18 cellular contexts compared by ENCODE assay signal in genomic region chr11:108218455-108218854, GRCh38. TPM values are rescaled to one million over a fixed set of nuclear protein-coding genes. Genes with fewer than 3 reads are reported as not detected.
DNase-seq lines count a peak whose midpoint lies in the region; ATAC-seq, FAIRE-seq and TF ChIP-seq lines count a peak whose summit lies in the region.
"Had no signal": no experiment of that assay in that cellular context is flagged by ENCODE, and none has a peak within 500 bp of the region (broad histone marks: within the 10 kb centered on the region; RNA-seq: fewer than 3 reads in every experiment).

No MANE protein-coding gene starts in this region.

- peaks cover 80% of the 10 kb centered on the region for H3K79me2 ChIP-seq in osteoblast (ENCODE audit: insufficient read depth, low read length)

- H3K4me3 Mint-ChIP-seq in activated T-cell treated with anti-CD3 and anti-CD28 coated beads, Interleukin-2, amount 50 U/mL, for 72 hours = peak overlapping the region in 1 of 2 donors; percentile 7
- H3K4me3 Mint-ChIP-seq in T-helper 17 cell = peak overlapping the region; percentile 19
- H3K4me3 Mint-ChIP-seq: mesothelial cell of epicardium had no signal

- no peak for DNase-seq in activated T-cell treated with anti-CD3 and anti-CD28 coated beads, Interleukin-2, amount 50 U/mL, for 72 hours
- DNase-seq in activated T-cell treated with anti-CD3 and anti-CD28 coated beads, Interleukin-2, amount 50 U/mL, for 1 hour = no peak
- DNase-seq in T-helper 17 cell (no peak), bronchial epithelial cell (ENCODE audit: low read depth) (peak; percentile 20), osteoblast (ENCODE audit: insufficient read length, low spot score, missing footprints) (peak; percentile 64), vagina (ENCODE audit: extremely low spot score in 2 of 2) (no peak)
- DNase-seq: cortex of kidney; EL; islet precursor cell; NCI-H1436; NCI-H345; pancreas; SHP77 treated with DMSO at 0.1 percent for 48 hours; stimulated activated CD4-positive, alpha-beta T cell treated with anti-CD3 and anti-CD28 coated beads, Interleukin-4, amount 100 ng/mL, for 4 hours; transverse colon had no signal

- H2AFZ ChIP-seq in osteoblast (ENCODE audit: low read length) = no peak overlapping the region

- intact Hi-C loops in vagina (cut with DNase I) = no loop called here

- H3K9me3 ChIP-seq in T-helper 17 cell (ENCODE audit: control insufficient read depth, low read length, poor library complexity, severe bottlenecking) (no peaks in the 10 kb centered on the region), osteoblast (ENCODE audit: low read depth, low read length) (no peaks in the 10 kb centered on the region), vagina (no peaks in the 10 kb centered on the region)
- H3K9me3 ChIP-seq: pancreas, transverse colon had no signal

- no peaks in the 10 kb centered on the region for H3K9me3 Mint-ChIP-seq in activated T-cell treated with anti-CD3 and anti-CD28 coated beads, Interleukin-2, amount 50 U/mL, for 72 hours
- H3K9me3 Mint-ChIP-seq: mesothelial cell of epicardium had no signal

- peaks cover 72% of the 10 kb centered on the region for H3K4me1 Mint-ChIP-seq in activated T-cell treated with anti-CD3 and anti-CD28 coated beads, Interleukin-2, amount 50 U/mL, for 72 hours (ENCODE audit: low read depth)
- H3K4me1 Mint-ChIP-seq in T-helper 17 cell = peaks cover 64% of the 10 kb centered on the region

- H3K27ac ChIP-seq in osteoblast (ENCODE audit: low read depth, low read length) (no peak overlapping the region), vagina (no peak overlapping the region)
- H3K27ac ChIP-seq: pancreas, transverse colon had no signal

- no peak overlapping the region for H3K4me2 ChIP-seq in osteoblast (ENCODE audit: insufficient read depth, low read length)

- no peak for FAIRE-seq in bronchial epithelial cell (lab: Jason Lieb, UNC)
- FAIRE-seq: pancreas had no signal

- H3K27me3 Mint-ChIP-seq in activated T-cell treated with anti-CD3 and anti-CD28 coated beads, Interleukin-2, amount 50 U/mL, for 72 hours (ENCODE audit: low read depth) = no peaks in the 10 kb centered on the region
- no peaks in the 10 kb centered on the region for H3K27me3 Mint-ChIP-seq in T-helper 17 cell

- no peaks in the 10 kb centered on the region for H4K20me1 ChIP-seq in osteoblast (ENCODE audit: insufficient read depth, low read length)

- H3K4me1 ChIP-seq in osteoblast (ENCODE audit: insufficient read depth, low read length) (peaks cover 12% of the 10 kb centered on the region), vagina (peaks cover 30% of the 10 kb centered on the region)

- TF ChIP-seq CTCF in bronchial epithelial cell (IDR thresholded peaks at IDR 0.05; ENCODE audit: insufficient read depth, low read length, severe bottlenecking) = no peak
- no peak for TF ChIP-seq CTCF in osteoblast (IDR thresholded peaks at IDR 0.05; ENCODE audit: extremely low read depth, low read depth, low read length)
- no peak for TF ChIP-seq CTCF in vagina (IDR thresholded peaks at IDR 0.05)

- H3K27ac Mint-ChIP-seq in activated T-cell treated with anti-CD3 and anti-CD28 coated beads, Interleukin-2, amount 50 U/mL, for 72 hours = peak overlapping the region; percentile 23
- H3K27ac Mint-ChIP-seq in T-helper 17 cell = no peak overlapping the region
- H3K27ac Mint-ChIP-seq: mesothelial cell of epicardium had no signal

- ATAC-seq in activated T-cell treated with anti-CD3 and anti-CD28 coated beads, Interleukin-2, amount 50 U/mL, for 72 hours (replicated peaks in 1 of 2) = no peak
- ATAC-seq in T-helper 17 cell = no peak
- no peak for ATAC-seq in GM18867 (IDR thresholded peaks at IDR 0.05; ENCODE audit: unreplicated experiment)
- ATAC-seq in HG02981 (IDR thresholded peaks at IDR 0.05; ENCODE audit: unreplicated experiment) = no peak
- ATAC-seq: pancreas had no signal

- no peak for TF ChIP-seq POLR2A in vagina (IDR thresholded peaks at IDR 0.05)

- H3K4me3 ChIP-seq in bronchial epithelial cell (ENCODE audit: low read depth, low read length) (no peak overlapping the region), osteoblast (ENCODE audit: insufficient read depth, low read length) (no peak overlapping the region), vagina (no peak overlapping the region)
- H3K4me3 ChIP-seq: pancreas, transverse colon had no signal

- peaks cover 9 to 21% of the 10 kb centered on the region in 2 donors for H3K36me3 Mint-ChIP-seq in activated T-cell treated with anti-CD3 and anti-CD28 coated beads, Interleukin-2, amount 50 U/mL, for 72 hours (ENCODE audit: insufficient read depth in 2 of 2)
- peaks cover 5% of the 10 kb centered on the region for H3K36me3 Mint-ChIP-seq in T-helper 17 cell (ENCODE audit: low read depth)

- no peaks in the 10 kb centered on the region for H3K27me3 ChIP-seq in bronchial epithelial cell (ENCODE audit: control insufficient read depth, insufficient read depth, low read length)
- H3K27me3 ChIP-seq in osteoblast (ENCODE audit: insufficient read depth, low read length) = no peaks in the 10 kb centered on the region
- no peaks in the 10 kb centered on the region for H3K27me3 ChIP-seq in vagina
- H3K27me3 ChIP-seq: pancreas, transverse colon had no signal

- H3K36me3 ChIP-seq in bronchial epithelial cell (ENCODE audit: control insufficient read depth, insufficient read depth, low read length) (no peaks in the 10 kb centered on the region), osteoblast (ENCODE audit: insufficient read depth, low read length) (no peaks in the 10 kb centered on the region), vagina (no peaks in the 10 kb centered on the region)
- H3K36me3 ChIP-seq: pancreas, transverse colon had no signal

RNA-seq across cellular contexts. Expression of gene NPAT, which starts 4.0 kb away (rescaled TPM):
- total RNA-seq in activated T-cell treated with anti-CD3 and anti-CD28 coated beads, Interleukin-2, amount 50 U/mL, for 72 hours = 10 to 100 TPM; 22.8 to 24.8 TPM
- 10 to 100 TPM; 23.3 to 31.0 TPM for total RNA-seq in T-helper 17 cell
- 5.5 and 5.8 TPM in 2 replicates for total RNA-seq in bronchial epithelial cell
- 16.6 and 20.9 TPM in 2 replicates for total RNA-seq in osteoblast
- total RNA-seq in vagina = 15.2 TPM

RNA-seq across cellular contexts. Expression of gene ATM, which starts 4.4 kb away (rescaled TPM):
- total RNA-seq in activated T-cell treated with anti-CD3 and anti-CD28 coated beads, Interleukin-2, amount 50 U/mL, for 72 hours = 10 to 100 TPM; 45.7 to 55.0 TPM
- total RNA-seq in T-helper 17 cell = 100 to 1,000 TPM; 203 to 260 TPM
- 37.8 and 39.8 TPM in 2 replicates for total RNA-seq in bronchial epithelial cell
- total RNA-seq in osteoblast = 120 and 172 TPM in 2 replicates
- 59.9 TPM for total RNA-seq in vagina

Comparison
In these comparisons a context has a peak if more than half of its experiments do, and no peak if none do; other contexts are left out.
1. DNase-seq: peak in bronchial epithelial cell (single experiment) and osteoblast (single experiment); none in activated T-cell treated with anti-CD3 and anti-CD28 coated beads, Interleukin-2, amount 50 U/mL, for 72 hours (0 of 2), activated T-cell treated with anti-CD3 and anti-CD28 coated beads, Interleukin-2, amount 50 U/mL, for 1 hour (single experiment), T-helper 17 cell (0 of 3) and vagina (0 of 2).